In genomic region chr1:112196731-112197130, GRCh38 we compare ENCODE assay signal across 1 cellular context.
TF ChIP-seq lines count a peak whose summit lies in the region.

No MANE protein-coding gene starts in this region.

TF ChIP-seq in HepG2, 621 proteins besides CTCF, POLR2A, EP300 and RAD21 (continued from another document):
- TF ChIP-seq IKZF5 (CRISPR knock-in tag; IDR thresholded peaks at IDR 0.05) (no peak), ZFAT (CRISPR knock-in tag; conservative IDR thresholded peaks at IDR 0.05) (no peak), ZNF746 (CRISPR knock-in tag; IDR thresholded peaks at IDR 0.05) (no peak), SP5 (CRISPR knock-in tag; IDR thresholded peaks at IDR 0.05; ENCODE audit: borderline replicate concordance, low read depth) (no peak), ETS1 (CRISPR knock-in tag; IDR thresholded peaks at IDR 0.05) (no peak), ZNF235 (CRISPR knock-in tag; IDR thresholded peaks at IDR 0.05; ENCODE audit: borderline replicate concordance) (no peak)
